In genomic region chr10:86348321-86349210, GRCh38 we compare ENCODE assay signal across 1 cellular context.
TF ChIP-seq lines count a peak whose summit lies in the region.

No MANE protein-coding gene starts in this region.

TF ChIP-seq in A549, 52 proteins besides CTCF, POLR2A, EP300 and RAD21 (continued from another document):
- no peak for TF ChIP-seq ELK1 (IDR thresholded peaks at IDR 0.05; ENCODE audit: low read depth, low read length)
- TF ChIP-seq CBX8 (IDR thresholded peaks at IDR 0.05): no peak
- TF ChIP-seq EHMT2 (IDR thresholded peaks at IDR 0.05; ENCODE audit: low read depth): no peak
- TF ChIP-seq RNF2 (IDR thresholded peaks at IDR 0.05; ENCODE audit: borderline replicate concordance, low read depth): no peak
- no peak for TF ChIP-seq HOXA7 (CRISPR knock-in tag; IDR thresholded peaks at IDR 0.05)
- no peak for TF ChIP-seq JUN (IDR thresholded peaks at IDR 0.05)
- no peak for TF ChIP-seq CBX2 (IDR thresholded peaks at IDR 0.05; ENCODE audit: borderline replicate concordance, low read depth)
- TF ChIP-seq MAFK (IDR thresholded peaks at IDR 0.05; ENCODE audit: partially characterized antibody): no peak
TF ChIP-seq in A549: peak in this region for 0.
